Comparison of ENCODE assay signal across 1 cellular context in genomic region chrX:119636419-119636818, GRCh38.
TF ChIP-seq lines count a peak whose summit lies in the region.

No MANE protein-coding gene starts in this region.

TF ChIP-seq in HepG2, 621 proteins besides CTCF, POLR2A, EP300 and RAD21:
- TF ChIP-seq ZBTB43 (CRISPR knock-in tag; conservative IDR thresholded peaks at IDR 0.05) (no peak), ZNF883 (CRISPR knock-in tag; IDR thresholded peaks at IDR 0.05; ENCODE audit: not compliant biosample characterization) (no peak), ELF3 (CRISPR knock-in tag; IDR thresholded peaks at IDR 0.05) (no peak), ZC3H13 (CRISPR knock-in tag; IDR thresholded peaks at IDR 0.05) (no peak), MAX (IDR thresholded peaks at IDR 0.05) (no peak), ZFP36 (IDR thresholded peaks at IDR 0.05; ENCODE audit: borderline replicate concordance, low read depth, low read length, partially characterized antibody) (no peak), ZKSCAN8 (CRISPR knock-in tag; IDR thresholded peaks at IDR 0.05; ENCODE audit: borderline replicate concordance) (no peak)
TF ChIP-seq in HepG2: peak in this region for 0.
